ENCODE assay signal across 9 cellular contexts in the genomic region with DNA sequence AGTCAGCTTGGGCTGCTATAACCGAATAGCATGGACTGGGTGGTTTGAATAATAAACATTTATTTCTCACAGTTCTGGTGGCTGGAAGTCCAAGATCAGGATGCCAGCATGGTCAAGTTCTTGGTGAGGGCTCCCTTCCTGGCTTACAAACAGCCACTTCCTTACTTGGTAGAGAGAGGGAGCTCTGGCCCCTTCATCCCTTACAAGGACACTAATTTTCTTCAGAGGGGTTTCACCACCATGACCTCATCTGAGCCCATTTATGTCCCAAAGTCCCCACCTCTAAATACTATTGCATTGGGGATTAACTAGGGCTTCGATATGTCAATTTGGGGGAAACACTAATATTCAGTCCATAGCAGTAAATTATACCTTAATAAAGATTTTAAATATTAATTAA.
DNase-seq lines count a peak whose midpoint lies in the region; ATAC-seq, FAIRE-seq and TF ChIP-seq lines count a peak whose summit lies in the region.
"Had no signal": no experiment of that assay in that cellular context is flagged by ENCODE, and none has a peak within 500 bp of the region (broad histone marks: within the 10 kb centered on the region; RNA-seq: fewer than 3 reads in every experiment).

No MANE protein-coding gene starts in this region.

- ATAC-seq in GM18502 (IDR thresholded peaks at IDR 0.05; ENCODE audit: poor library complexity, unreplicated experiment) (peak; percentile 83), GM21619 (IDR thresholded peaks at IDR 0.05; ENCODE audit: unreplicated experiment) (peak; percentile 56)

- peak; percentile 20 for DNase-seq in NCI-H146 treated with DMSO at 0.1 percent for 48 hours (lab: John Stamatoyannopoulos, UW; ENCODE audit: unreplicated experiment)
- peak; percentile 37 for DNase-seq in iPS-NIHi11 (ENCODE audit: low spot score)
- no peak for DNase-seq in NCI-H345 treated with DMSO at 0.1 percent for 48 hours (lab: John Stamatoyannopoulos, UW; ENCODE audit: unreplicated experiment)
- DNase-seq in GDM1 (lab: John Stamatoyannopoulos, UW), result no peak
- DNase-seq in GM12892 (ENCODE audit: insufficient read length), result no peak
- no peak for DNase-seq in NCI-H2081 (lab: John Stamatoyannopoulos, UW)
- DNase-seq: activated CD4-positive, alpha-beta T cell treated with anti-CD3 and anti-CD28 coated beads for 48 hours had no signal

- TF ChIP-seq POLR2A in GM12892 (IDR thresholded peaks at IDR 0.05; ENCODE audit: low read depth, low read length), result no peak

- FAIRE-seq in GM12892 (lab: Jason Lieb, UNC), result no peak

Comparison
In these comparisons a context has a peak if more than half of its experiments do, and no peak if none do; other contexts are left out.
1. DNase-seq: peak in NCI-H146 treated with DMSO at 0.1 percent for 48 hours (single experiment) and iPS-NIHi11 (single experiment); none in NCI-H345 treated with DMSO at 0.1 percent for 48 hours (single experiment), GDM1 (single experiment), GM12892 (single experiment) and NCI-H2081 (0 of 2).